ENCODE assay signal across 23 cellular contexts in genomic region chr11:15594607-15595006, GRCh38.
"Had no signal": no experiment of that assay in that cellular context is flagged by ENCODE, and none has a peak within 500 bp of the region (broad histone marks: within the 10 kb centered on the region; RNA-seq: fewer than 3 reads in every experiment).

No MANE protein-coding gene starts in this region.

- H3K9me3 ChIP-seq: breast epithelium, MG63, Peyer's patch, SJCRH30, SK-N-SH had no signal

- H3K4me2 ChIP-seq: KMS-11, SK-N-SH had no signal

- H3K4me1 ChIP-seq: breast epithelium, Peyer's patch, SJCRH30 had no signal

- H3K9ac ChIP-seq: KMS-11, SK-N-SH had no signal

- H3K36me3 ChIP-seq: breast epithelium, MG63, Peyer's patch, SJCRH30, WERI-Rb-1 had no signal

- H3K27ac ChIP-seq: breast epithelium, KMS-11, Peyer's patch, RWPE1, SJCRH30, WERI-Rb-1 had no signal

- ATAC-seq: activated CD4-positive, CD25-positive, alpha-beta regulatory T cell treated with anti-CD3 and anti-CD28 coated beads, Interleukin-2, amount 50 U/mL, for 24 hours; activated CD8-positive, alpha-beta T cell treated with anti-CD3 and anti-CD28 coated beads, Interleukin-2, amount 10 ng/mL, durations not matched to agents 7 days and 5 days had no signal

- DNase-seq: activated CD4-positive, alpha-beta T cell treated with anti-CD3 and anti-CD28 coated beads for 4 hours; activated CD8-positive, alpha-beta memory T cell treated with anti-CD3 and anti-CD28 coated beads, Interleukin-2, amount 50 U/mL, for 48 hours; activated CD8-positive, alpha-beta T cell treated with anti-CD3 and anti-CD28 coated beads, Interleukin-2, amount 10 ng/mL, durations not matched to agents 7 days and 5 days; activated T-cell treated with anti-CD3 and anti-CD28 coated beads, Interleukin-2, amount 50 U/mL, for 1 hour; aorta; central memory CD4-positive, alpha-beta T cell; MG63; MV-4-11; NCI-H1092 treated with DMSO at 0.1 percent for 48 hours; NCI-H1417 treated with DMSO at 0.1 percent for 48 hours; NCI-H1694 treated with DMSO at 0.1 percent for 48 hours; NCI-H2029 treated with DMSO at 0.1 percent for 48 hours; NCI-H510A treated with DMSO at 0.1 percent for 48 hours; Peyer's patch; Right ventricle myocardium superior; SJCRH30; SK-N-SH; T-helper 1 cell; WERI-Rb-1 had no signal

- H3K27me3 ChIP-seq: breast epithelium, MG63, Peyer's patch, SJCRH30 had no signal

- H3K4me3 ChIP-seq: breast epithelium, MG63, Peyer's patch, SJCRH30 had no signal
